In the genomic region with DNA sequence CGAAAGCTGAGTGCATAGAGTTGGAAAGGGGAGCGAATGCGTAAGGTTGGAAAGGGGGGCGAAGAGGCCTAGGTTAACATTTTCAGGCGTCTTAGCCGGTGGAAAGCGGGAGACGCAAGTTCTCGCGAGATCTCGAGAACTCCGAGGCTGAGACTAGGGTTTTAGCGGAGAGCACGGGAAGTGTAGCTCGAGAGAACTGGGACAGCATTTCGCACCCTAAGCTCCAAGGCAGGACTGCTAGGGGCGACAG, we compare ENCODE assay signal across 8 cellular contexts. TPM values are rescaled to one million over a fixed set of nuclear protein-coding genes. Genes with fewer than 3 reads are reported as not detected.
A peak's percentile ranks its signal among the peaks of the same experiment; 100 is the strongest.
DNase-seq lines count a peak whose midpoint lies in the region; ATAC-seq and TF ChIP-seq lines count a peak whose summit lies in the region.

No MANE protein-coding gene starts in this region.

- TF ChIP-seq CTCF in fibroblast of lung (conservative IDR thresholded peaks at IDR 0.05 in 1 of 2, IDR thresholded peaks at IDR 0.05 in 1 of 2; ENCODE audit: low read depth in 1 of 2, low read length in 2 of 2), result no peak
- TF ChIP-seq CTCF in nephron progenitor cell (IDR thresholded peaks at IDR 0.05), result no peak

- H3K9me3 ChIP-seq in BLaER1 treated with 17β-estradiol and CSF1 and Interleukin-3, amounts not matched to agents 10 nM and 100 nM (replicated peaks in 1 of 11), result no peaks in the 10 kb centered on the region
- no peaks in the 10 kb centered on the region for H3K9me3 ChIP-seq in fibroblast of lung (ENCODE audit: control insufficient read depth, insufficient read depth, low read depth, low read length)

- DNase-seq in NCI-H2196 treated with DMSO at 0.1 percent for 48 hours (lab: John Stamatoyannopoulos, UW; ENCODE audit: unreplicated experiment), result peak; percentile 51
- peak; percentile 81 for DNase-seq in activated CD4-positive, alpha-beta memory T cell treated with anti-CD3 and anti-CD28 coated beads for 36 hours
- DNase-seq in fibroblast of lung (ENCODE audit: low read depth in 2 of 2), result peak; percentile 83 to 92
- peak; percentile 58 for DNase-seq in nephron progenitor cell
- no peak for DNase-seq in superior temporal gyrus (ENCODE audit: extremely low spot score)

- peaks cover 41% of the 10 kb centered on the region for H3K36me3 Mint-ChIP-seq in activated CD4-positive, alpha-beta memory T cell treated with anti-CD3 and anti-CD28 coated beads for 36 hours
- H3K36me3 Mint-ChIP-seq in nephron progenitor cell (ENCODE audit: low read depth), result peaks cover 20% of the 10 kb centered on the region

- intact Hi-C loops in activated CD4-positive, alpha-beta memory T cell treated with anti-CD3 and anti-CD28 coated beads for 36 hours (cut with micrococcal nuclease), result loop anchor here (1.0 to 5.0 kb wide), 5 partner anchors 50 to 589 kb away; a partner anchor contains a TSS

- peaks cover 16% of the 10 kb centered on the region for H3K4me1 Mint-ChIP-seq in activated CD4-positive, alpha-beta memory T cell treated with anti-CD3 and anti-CD28 coated beads for 36 hours (ENCODE audit: low read depth)
- peaks cover 41% of the 10 kb centered on the region for H3K4me1 Mint-ChIP-seq in nephron progenitor cell

- H3K9me3 Mint-ChIP-seq in activated CD4-positive, alpha-beta memory T cell treated with anti-CD3 and anti-CD28 coated beads for 36 hours, result no peaks in the 10 kb centered on the region
- H3K9me3 Mint-ChIP-seq in nephron progenitor cell, result peaks cover 34% of the 10 kb centered on the region

- ATAC-seq in GM18873 (IDR thresholded peaks at IDR 0.05; ENCODE audit: low FRiP score, unreplicated experiment), result peak; percentile 36
- peak; percentile 32 for ATAC-seq in HG03108 (IDR thresholded peaks at IDR 0.05; ENCODE audit: unreplicated experiment)

- H3K36me3 ChIP-seq in BLaER1 treated with 17β-estradiol and CSF1 and Interleukin-3, amounts not matched to agents 10 nM and 100 nM, result peaks cover 16 to 34% (median 29%) of the 10 kb centered on the region in 11 experiments; a peak in 21 of 22 replicates
- H3K36me3 ChIP-seq in fibroblast of lung (ENCODE audit: control insufficient read depth, insufficient read depth, low read length), result no peaks in the 10 kb centered on the region

- H3K27ac Mint-ChIP-seq in activated CD4-positive, alpha-beta memory T cell treated with anti-CD3 and anti-CD28 coated beads for 36 hours, result peak overlapping the region; percentile 100
- peak overlapping the region; percentile 100 for H3K27ac Mint-ChIP-seq in nephron progenitor cell

- H3K4me3 Mint-ChIP-seq in activated CD4-positive, alpha-beta memory T cell treated with anti-CD3 and anti-CD28 coated beads for 36 hours, result peak overlapping the region; percentile 93
- H3K4me3 Mint-ChIP-seq in nephron progenitor cell, result peak overlapping the region; percentile 88

- CTCF ChIA-PET in activated CD4-positive, alpha-beta memory T cell treated with anti-CD3 and anti-CD28 coated beads for 36 hours (lab: Charles Lee), result interaction anchor here (0.6 to 0.7 kb wide), 2 partner anchors 42 to 51 kb away, joined by 3 to 4 read pairs; no protein-coding TSS in a partner anchor

- H3K27me3 ChIP-seq in BLaER1 treated with 17β-estradiol and CSF1 and Interleukin-3, amounts not matched to agents 10 nM and 100 nM, result peaks cover 14 to 44% (median 43%) of the 10 kb centered on the region in 11 experiments; a peak in 21 of 22 replicates
- H3K27me3 ChIP-seq in fibroblast of lung (ENCODE audit: control insufficient read depth, insufficient read depth, low read length), result no peaks in the 10 kb centered on the region

- peaks cover 46% of the 10 kb centered on the region for H3K79me2 ChIP-seq in fibroblast of lung (ENCODE audit: control insufficient read depth, insufficient read depth, low read length)

- H4K20me1 ChIP-seq in BLaER1 treated with 17β-estradiol and CSF1 and Interleukin-3, amounts not matched to agents 10 nM and 100 nM, result peaks cover 38 to 71% (median 45%) of the 10 kb centered on the region in 11 experiments
- H4K20me1 ChIP-seq in fibroblast of lung (ENCODE audit: control insufficient read depth, extremely low read depth, insufficient read depth, low read length), result peaks cover 12% of the 10 kb centered on the region

- H2AFZ ChIP-seq in fibroblast of lung (ENCODE audit: low read length), result peak overlapping the region; percentile 90

- peak overlapping the region; percentile 97 to 100 (median 99) for H3K27ac ChIP-seq in BLaER1 treated with 17β-estradiol and CSF1 and Interleukin-3, amounts not matched to agents 10 nM and 100 nM
- peak overlapping the region; percentile 100 for H3K27ac ChIP-seq in fibroblast of lung (ENCODE audit: insufficient read depth, low read length)

- peak overlapping the region; percentile 80 to 97 (median 90) for H3K4me2 ChIP-seq in BLaER1 treated with 17β-estradiol and CSF1 and Interleukin-3, amounts not matched to agents 10 nM and 100 nM
- H3K4me2 ChIP-seq in fibroblast of lung (ENCODE audit: extremely low read depth, insufficient read depth, low read length), result peak overlapping the region; percentile 97

- POLR2A ChIA-PET in activated CD4-positive, alpha-beta memory T cell treated with anti-CD3 and anti-CD28 coated beads for 36 hours (lab: Charles Lee), result interaction anchor here (0.5 to 1.4 kb wide), 7 partner anchors 9 to 753 kb away, joined by 3 to 4 read pairs (median 3); a partner anchor contains a TSS

- H3K9ac ChIP-seq in BLaER1 treated with 17β-estradiol and CSF1 and Interleukin-3, amounts not matched to agents 10 nM and 100 nM, result peak overlapping the region; percentile 97 to 100 (median 99)
- H3K9ac ChIP-seq in fibroblast of lung (ENCODE audit: insufficient read depth, low read length), result peak overlapping the region; percentile 99

- peaks cover 1% of the 10 kb centered on the region for H3K27me3 Mint-ChIP-seq in activated CD4-positive, alpha-beta memory T cell treated with anti-CD3 and anti-CD28 coated beads for 36 hours
- peaks cover 8% of the 10 kb centered on the region for H3K27me3 Mint-ChIP-seq in nephron progenitor cell (ENCODE audit: low read depth, poor library complexity)

- H3K4me1 ChIP-seq in BLaER1 treated with 17β-estradiol and CSF1 and Interleukin-3, amounts not matched to agents 10 nM and 100 nM, result peaks cover 53 to 69% (median 62%) of the 10 kb centered on the region in 10 experiments
- H3K4me1 ChIP-seq in fibroblast of lung (ENCODE audit: control insufficient read depth, extremely low read depth, insufficient read depth, low read length), result no peaks in the 10 kb centered on the region

- peak overlapping the region; percentile 86 to 97 (median 92) for H3K4me3 ChIP-seq in BLaER1 treated with 17β-estradiol and CSF1 and Interleukin-3, amounts not matched to agents 10 nM and 100 nM
- peak overlapping the region; percentile 89 to 98 (median 96) for H3K4me3 ChIP-seq in fibroblast of lung (replicated peaks in 1 of 4; ENCODE audit: control extremely low read depth in 1 of 4, insufficient read depth in 1 of 4, low read depth in 3 of 4, low read length in 4 of 4)

RNA-seq across cellular contexts. Expression of a gene that starts 0.3 kb away (rescaled TPM):
- 100 to 1,000 TPM; 216 to 218 TPM for total RNA-seq in activated CD4-positive, alpha-beta memory T cell treated with anti-CD3 and anti-CD28 coated beads for 36 hours
- total RNA-seq in fibroblast of lung, result 177 and 216 TPM in 2 replicates
- polyA plus RNA-seq in fibroblast of lung, result 97.6 and 125 TPM in 2 replicates
- 129 and 149 TPM in 2 replicates for polyA plus RNA-seq in fibroblast of lung (2012)
- 25.7 and 42.6 TPM in 2 replicates for polyA minus RNA-seq in fibroblast of lung (ENCODE audit: low replicate concordance)
